In the genomic region with DNA sequence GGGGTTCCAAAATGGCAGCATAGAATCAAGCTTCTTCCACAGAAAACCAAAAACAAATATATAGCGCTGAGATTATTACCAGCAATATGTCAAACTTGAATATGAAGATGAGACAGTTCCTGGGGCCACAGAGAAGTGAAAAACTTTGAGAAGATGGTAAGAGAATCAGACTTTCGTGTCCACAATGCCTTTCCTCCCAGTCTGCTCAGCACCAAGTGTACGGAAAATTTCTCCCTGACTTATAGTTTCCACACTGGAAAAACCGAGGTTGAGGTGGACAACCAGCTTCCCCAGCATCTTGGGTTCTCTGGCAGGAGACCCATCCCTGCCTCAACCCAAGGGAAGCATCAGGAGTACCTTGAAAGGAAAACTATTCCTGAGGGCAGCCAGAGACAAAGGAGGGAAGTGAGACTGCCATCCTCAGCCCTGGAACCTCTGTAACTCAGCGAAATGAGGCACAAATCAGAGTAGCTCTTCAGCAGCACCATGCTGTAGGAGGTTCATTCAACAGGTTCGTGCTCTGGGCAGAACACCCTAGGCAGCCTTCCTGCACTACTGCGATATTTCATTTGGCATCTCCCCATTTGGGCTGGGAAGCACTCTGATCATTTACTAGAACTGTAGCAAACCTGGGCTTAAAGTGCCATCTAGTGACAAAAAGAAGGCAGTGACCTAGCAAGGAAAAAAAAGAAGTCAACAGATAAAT, we compare ENCODE assay signal across 9 cellular contexts. TPM values are rescaled to one million over a fixed set of nuclear protein-coding genes. Genes with fewer than 3 reads are reported as not detected.
DNase-seq lines count a peak whose midpoint lies in the region; ATAC-seq and TF ChIP-seq lines count a peak whose summit lies in the region.
"Had no signal": no experiment of that assay in that cellular context is flagged by ENCODE, and none has a peak within 500 bp of the region (broad histone marks: within the 10 kb centered on the region; RNA-seq: fewer than 3 reads in every experiment).

No MANE protein-coding gene starts in this region.

- no peak overlapping the region for H3K9ac ChIP-seq in H9 (ENCODE audit: extremely low read depth, insufficient read length, low read length)

- no peaks in the 10 kb centered on the region for H4K20me1 ChIP-seq in H9 (ENCODE audit: control insufficient read depth, insufficient read depth, insufficient read length)

- H3K4me1 Mint-ChIP-seq in H9 (peaks cover 4 to 20% of the 10 kb centered on the region in 2 experiments; a peak in 3 of 4 replicates), T-cell (no peaks in the 10 kb centered on the region)
- H3K4me1 Mint-ChIP-seq in naive thymus-derived CD4-positive, alpha-beta T cell: no peaks in the 10 kb centered on the region
- H3K4me1 Mint-ChIP-seq: CD8-positive, alpha-beta memory T cell had no signal

- H3K36me3 ChIP-seq in naive thymus-derived CD4-positive, alpha-beta T cell (ENCODE audit: control insufficient read depth in 2 of 3, insufficient read depth in 3 of 3, low read length in 3 of 3): no peaks in the 10 kb centered on the region

- no peak for DNase-seq in activated CD4-positive, CD25-positive, alpha-beta regulatory T cell treated with anti-CD3 and anti-CD28 coated beads, Interleukin-2, amount 50 U/mL, for 72 hours
- DNase-seq in H9 (peak; percentile 77), NCI-H187 treated with DMSO at 0.1 percent for 48 hours (lab: John Stamatoyannopoulos, UW) (peak; percentile 34), T-cell (peak in 5 of 34 experiments; percentile 8 to 32 (median 16))
- peak in 7 of 9 donors; percentile 20 to 61 (median 48) for DNase-seq in naive thymus-derived CD4-positive, alpha-beta T cell

- no peak overlapping the region for H3K27ac ChIP-seq in H9 (ENCODE audit: insufficient read length, low read depth, low read length)
- H3K27ac ChIP-seq in naive thymus-derived CD4-positive, alpha-beta T cell (ENCODE audit: low read depth, low read length): no peak overlapping the region

- H4K8ac ChIP-seq in H9 (replicated peaks; ENCODE audit: insufficient read length, low read depth, low read length): no peak overlapping the region

- no peak overlapping the region for H4K91ac ChIP-seq in H9 (ENCODE audit: insufficient read length, low read depth, low read length)

- H2AFZ ChIP-seq in H9 (ENCODE audit: low read length): peak overlapping the region; percentile 0

- H3K4me3 Mint-ChIP-seq in H9 (no peak overlapping the region), T-cell (no peak overlapping the region)
- no peak overlapping the region for H3K4me3 Mint-ChIP-seq in naive thymus-derived CD4-positive, alpha-beta T cell
- H3K4me3 Mint-ChIP-seq: CD8-positive, alpha-beta memory T cell had no signal

- H4K5ac ChIP-seq in H9 (ENCODE audit: insufficient read length, low read depth, low read length): no peak overlapping the region

- CTCF ChIA-PET in T-cell (lab: Charles Lee): interaction anchor here (0.6 to 3.7 kb wide), 20 partner anchors 9 to 1299 kb away, joined by 3 to 11 read pairs (median 4); a partner anchor contains a TSS
- CTCF ChIA-PET in naive thymus-derived CD4-positive, alpha-beta T cell (lab: Charles Lee): interaction anchor here (0.6 to 2.0 kb wide), 7 partner anchors 53 to 1288 kb away, joined by 3 to 13 read pairs (median 3); no protein-coding TSS in a partner anchor

- no peak overlapping the region for H2BK5ac ChIP-seq in H9 (ENCODE audit: insufficient read length, low read length)

- H2BK120ac ChIP-seq in H9 (ENCODE audit: low read depth, low read length, poor library complexity, severe bottlenecking): no peak overlapping the region

- no peak overlapping the region for H3K18ac ChIP-seq in H9 (ENCODE audit: insufficient read length, low read depth, low read length)

- H3K14ac ChIP-seq in H9 (ENCODE audit: insufficient read depth, low read length): no peak overlapping the region

- no peaks in the 10 kb centered on the region for H3K23me2 ChIP-seq in H9 (ENCODE audit: insufficient read length, low read depth, low read length, poor library complexity, severe bottlenecking)

- WGBS in H9 (ENCODE audit: extremely low coverage, insufficient read length, low lambda C conversion rate): no CpG with 5 or more reads among the region's 7 CpGs

- peak; percentile 28 to 48 for ATAC-seq in activated CD4-positive, CD25-positive, alpha-beta regulatory T cell treated with anti-CD3 and anti-CD28 coated beads, Interleukin-2, amount 50 U/mL, for 24 hours
- ATAC-seq in T-cell (replicated peaks in 1 of 4) (peak in 3 of 4 experiments; percentile 50 to 62 (median 60)), esophagus mucosa (peak; percentile 79), HG03378 (IDR thresholded peaks at IDR 0.05; ENCODE audit: unreplicated experiment) (no peak)
- ATAC-seq in naive thymus-derived CD4-positive, alpha-beta T cell: peak; percentile 63

- no peak overlapping the region for H3K23ac ChIP-seq in H9 (ENCODE audit: insufficient read length, low read depth, low read length)

- no peak overlapping the region for H3K4me2 ChIP-seq in H9 (ENCODE audit: insufficient read depth, insufficient read length, low read length)

- no peak overlapping the region for H3K27ac Mint-ChIP-seq in H9
- no peak overlapping the region for H3K27ac Mint-ChIP-seq in T-cell
- H3K27ac Mint-ChIP-seq in naive thymus-derived CD4-positive, alpha-beta T cell: no peak overlapping the region
- H3K27ac Mint-ChIP-seq: CD8-positive, alpha-beta memory T cell had no signal

- no peaks in the 10 kb centered on the region for H3K4me1 ChIP-seq in H9 (ENCODE audit: insufficient read depth, low read length)
- H3K4me1 ChIP-seq in naive thymus-derived CD4-positive, alpha-beta T cell (ENCODE audit: control insufficient read depth in 2 of 2, insufficient read depth in 2 of 2, low read length in 2 of 2): no peaks in the 10 kb centered on the region

- no peaks in the 10 kb centered on the region for H3K9me3 ChIP-seq in H9 (ENCODE audit: control insufficient read depth, low read depth, low read length)
- H3K9me3 ChIP-seq in naive thymus-derived CD4-positive, alpha-beta T cell (ENCODE audit: control insufficient read depth in 2 of 3, low read length in 3 of 3): no peaks in the 10 kb centered on the region

- H3K27me3 ChIP-seq in H9 (ENCODE audit: insufficient read depth, low read length): no peaks in the 10 kb centered on the region
- H3K27me3 ChIP-seq in naive thymus-derived CD4-positive, alpha-beta T cell (ENCODE audit: control insufficient read depth in 2 of 2, insufficient read depth in 2 of 2, low read length in 2 of 2): no peaks in the 10 kb centered on the region

- POLR2A ChIA-PET in T-cell (lab: Charles Lee): no interaction called here
- POLR2A ChIA-PET in naive thymus-derived CD4-positive, alpha-beta T cell (lab: Charles Lee): interaction anchor here (1.1 kb wide), 1 partner anchor 53 kb away, joined by 3 read pairs; no protein-coding TSS in a partner anchor

- H3K36me3 Mint-ChIP-seq in H9 (ENCODE audit: insufficient read depth in 1 of 3, low read depth in 3 of 3): peaks cover 18 to 29% (median 25%) of the 10 kb centered on the region in 3 experiments
- no peaks in the 10 kb centered on the region for H3K36me3 Mint-ChIP-seq in T-cell
- H3K36me3 Mint-ChIP-seq in naive thymus-derived CD4-positive, alpha-beta T cell: peaks cover 0 to 4% (median 0%) of the 10 kb centered on the region in 5 donors

- H3K9me3 Mint-ChIP-seq in H9: peaks cover 20 to 30% of the 10 kb centered on the region in 2 experiments
- peaks cover 0 to 8% (median 0%) of the 10 kb centered on the region in 3 donors for H3K9me3 Mint-ChIP-seq in T-cell
- peaks cover 0 to 11% (median 2%) of the 10 kb centered on the region in 11 donors for H3K9me3 Mint-ChIP-seq in naive thymus-derived CD4-positive, alpha-beta T cell

- TF ChIP-seq CTCF in H9 (conservative IDR thresholded peaks at IDR 0.05): peak; percentile 91

- no peak overlapping the region for H2AK5ac ChIP-seq in H9 (ENCODE audit: insufficient read length, low read length)

- no peaks in the 10 kb centered on the region for H3K27me3 Mint-ChIP-seq in H9 (ENCODE audit: low read depth)
- peaks cover 18% of the 10 kb centered on the region in 2 donors for H3K27me3 Mint-ChIP-seq in T-cell
- peaks cover 17 to 29% (median 23%) of the 10 kb centered on the region in 5 donors for H3K27me3 Mint-ChIP-seq in naive thymus-derived CD4-positive, alpha-beta T cell

- no peaks in the 10 kb centered on the region for H3K79me1 ChIP-seq in H9 (ENCODE audit: insufficient read depth, low read depth, low read length, poor library complexity, severe bottlenecking)

- H3K79me2 ChIP-seq in H9 (ENCODE audit: insufficient read depth, low read length): no peaks in the 10 kb centered on the region

- H3K4ac ChIP-seq in H9 (ENCODE audit: low read depth, low read length): no peak overlapping the region

- no peak overlapping the region for H3K56ac ChIP-seq in H9 (ENCODE audit: insufficient read length, low read depth, low read length)

- H3K4me3 ChIP-seq in naive thymus-derived CD4-positive, alpha-beta T cell (ENCODE audit: low read length): no peak overlapping the region

- H2BK20ac ChIP-seq in H9 (ENCODE audit: low read depth, low read length, poor library complexity, severe bottlenecking): no peak overlapping the region

- no peak overlapping the region for H2BK12ac ChIP-seq in H9 (ENCODE audit: insufficient read length, low read depth, low read length)

- H2BK15ac ChIP-seq in H9 (ENCODE audit: low read depth, low read length): no peak overlapping the region

- intact Hi-C loops in naive thymus-derived CD4-positive, alpha-beta T cell (cut with micrococcal nuclease): loop anchor here (1.0 to 5.0 kb wide), 7 partner anchors 52 to 1735 kb away; a partner anchor contains a TSS

- H3T11ph ChIP-seq in H9 (ENCODE audit: low read length): no peak overlapping the region

RNA-seq across cellular contexts. Expression of a gene that starts 52.4 kb away (rescaled TPM):
- total RNA-seq in H9 (2021) (123 and 130 TPM in 2 replicates), T-cell (10 to 100 TPM; 26.3 to 38.9 (median 33.3) TPM), esophagus mucosa (6.6 TPM)
- 10 to 100 TPM; 13.7 to 50.1 (median 28.9) TPM for total RNA-seq in naive thymus-derived CD4-positive, alpha-beta T cell
- 1 to 10 TPM; 6.5 to 7.1 TPM for polyA plus RNA-seq in naive thymus-derived CD4-positive, alpha-beta T cell
